9 cellular contexts compared by ENCODE assay signal in genomic region chr15:89018235-89018634, GRCh38.
DNase-seq lines count a peak whose midpoint lies in the region; ATAC-seq, FAIRE-seq and TF ChIP-seq lines count a peak whose summit lies in the region.
"Had no signal": no experiment of that assay in that cellular context is flagged by ENCODE, and none has a peak within 500 bp of the region (broad histone marks: within the 10 kb centered on the region; RNA-seq: fewer than 3 reads in every experiment).

No MANE protein-coding gene starts in this region.

- intact Hi-C loops in HepG2 (cut with micrococcal nuclease; ENCODE audit: unreplicated experiment), result no loop called here

- H3K36me3 ChIP-seq in liver (ENCODE audit: control insufficient read depth in 4 of 4, insufficient read depth in 3 of 4, low read depth in 1 of 4, low read length in 3 of 4) (no peaks in the 10 kb centered on the region), HepG2 (replicated peaks in 1 of 2; ENCODE audit: control insufficient read depth in 1 of 2, insufficient read depth in 2 of 2, low read length in 2 of 2) (no peaks in the 10 kb centered on the region), fibroblast of lung (ENCODE audit: control insufficient read depth, insufficient read depth, low read length) (no peaks in the 10 kb centered on the region)

- no peak for TF ChIP-seq RAD21 in liver (IDR thresholded peaks at IDR 0.05)
- TF ChIP-seq RAD21 in HepG2 (CRISPR knock-in tag; IDR thresholded peaks at IDR 0.05), result no peak

- no peak overlapping the region for H3K9ac ChIP-seq in liver (ENCODE audit: low read depth in 1 of 2, low read length in 2 of 2)
- no peak overlapping the region for H3K9ac ChIP-seq in HepG2 (ENCODE audit: insufficient read depth, low read depth, low read length)
- no peak overlapping the region for H3K9ac ChIP-seq in fibroblast of lung (ENCODE audit: insufficient read depth, low read length)

- BruUV-seq in HepG2 (replicated peaks; lab: Mats Ljungman, UMichigan), result no TSS peak

- no peak overlapping the region for H2AFZ ChIP-seq in HepG2 (ENCODE audit: low read length)
- no peak overlapping the region for H2AFZ ChIP-seq in fibroblast of lung (ENCODE audit: low read length)

- in situ Hi-C loops in HepG2 (cut with HindIII; ENCODE audit: extremely low pct_ligation_motif_present, low pct_unique_long_range_greater_than_20kb), result no loop called here

- no peak overlapping the region for H3K27ac ChIP-seq in liver (ENCODE audit: low read depth in 1 of 2, low read length in 2 of 2)
- H3K27ac ChIP-seq in HepG2 (ENCODE audit: extremely low read length, insufficient read depth, low read length), result no peak overlapping the region
- H3K27ac ChIP-seq in fibroblast of lung (ENCODE audit: insufficient read depth, low read length), result no peak overlapping the region

- no peak overlapping the region for H3K4me3 Mint-ChIP-seq in neural crest cell

- H3K27me3 Mint-ChIP-seq in neural crest cell (ENCODE audit: low read depth), result peaks cover 11% of the 10 kb centered on the region

- TF ChIP-seq EP300 in HepG2 (IDR thresholded peaks at IDR 0.05; ENCODE audit: low read depth in 2 of 2, low read length in 2 of 2) (no peak), HepG2 (CRISPR knock-in tag; IDR thresholded peaks at IDR 0.05; ENCODE audit: borderline replicate concordance) (no peak)

- peaks cover 2% of the 10 kb centered on the region for H3K36me3 Mint-ChIP-seq in neural crest cell (ENCODE audit: low read depth)

- no peak for TF ChIP-seq POLR2A in HepG2 (IDR thresholded peaks at IDR 0.05; ENCODE audit: insufficient read depth in 1 of 2, low read depth in 2 of 2, low read length in 2 of 2)

- H3K4me1 ChIP-seq in liver (ENCODE audit: control insufficient read depth in 4 of 4, insufficient read depth in 4 of 4, low read length in 3 of 4) (peaks cover 0 to 7% (median 2%) of the 10 kb centered on the region in 4 donors), HepG2 (ENCODE audit: insufficient read depth, low read length) (no peaks in the 10 kb centered on the region), fibroblast of lung (ENCODE audit: control insufficient read depth, extremely low read depth, insufficient read depth, low read length) (peaks cover 14% of the 10 kb centered on the region)

- H3K27ac Mint-ChIP-seq in neural crest cell (ENCODE audit: unreplicated experiment), result peak overlapping the region; percentile 9

- H4K20me1 ChIP-seq in HepG2 (ENCODE audit: insufficient read depth, low read length) (no peaks in the 10 kb centered on the region), fibroblast of lung (ENCODE audit: control insufficient read depth, extremely low read depth, insufficient read depth, low read length) (no peaks in the 10 kb centered on the region)

- no peak for ATAC-seq in HepG2
- ATAC-seq in GM19035 (IDR thresholded peaks at IDR 0.05; ENCODE audit: unreplicated experiment), result no peak

- H3K27me3 ChIP-seq in liver (ENCODE audit: control insufficient read depth in 4 of 4, insufficient read depth in 4 of 4, low read length in 3 of 4), result peaks cover 0 to 19% (median 4%) of the 10 kb centered on the region in 4 donors
- peaks cover 2 to 14% of the 10 kb centered on the region in 2 experiments; a peak in 4 of 5 replicates for H3K27me3 ChIP-seq in HepG2 (ENCODE audit: control insufficient read depth in 1 of 2, insufficient read depth in 2 of 2, low read length in 2 of 2)
- H3K27me3 ChIP-seq in fibroblast of lung (ENCODE audit: control insufficient read depth, insufficient read depth, low read length), result no peaks in the 10 kb centered on the region

- H3K79me2 ChIP-seq in HepG2 (ENCODE audit: insufficient read depth, low read length) (no peaks in the 10 kb centered on the region), fibroblast of lung (ENCODE audit: control insufficient read depth, insufficient read depth, low read length) (no peaks in the 10 kb centered on the region)

- 72% methylated on average over 7 of the region's 7 CpGs for WGBS in liver
- WGBS in HepG2 (ENCODE audit: low lambda C conversion rate), result 44% methylated on average over 7 of the region's 7 CpGs

- POLR2A ChIA-PET in HepG2 (lab: Yijun Ruan, JAX), result no interaction called here

- H3K4me3 ChIP-seq in liver (ENCODE audit: low read depth in 1 of 3, low read length in 3 of 3) (no peak overlapping the region), HepG2 (replicated peaks in 1 of 3; ENCODE audit: insufficient read depth in 1 of 3, low read depth in 2 of 3, low read length in 3 of 3) (no peak overlapping the region), fibroblast of lung (replicated peaks in 1 of 4; ENCODE audit: control extremely low read depth in 1 of 4, insufficient read depth in 1 of 4, low read depth in 3 of 4, low read length in 4 of 4) (no peak overlapping the region)
- H3K4me3 ChIP-seq: GM12878 had no signal

- no peak for FAIRE-seq in HepG2 (lab: Jason Lieb, UNC)

- H3K4me1 Mint-ChIP-seq in neural crest cell, result peaks cover 27% of the 10 kb centered on the region

- peaks cover 0 to 4% (median 2%) of the 10 kb centered on the region in 4 donors for H3K9me3 ChIP-seq in liver (ENCODE audit: control insufficient read depth in 4 of 4, low read length in 3 of 4)
- H3K9me3 ChIP-seq in HepG2 (ENCODE audit: low read length), result no peaks in the 10 kb centered on the region
- no peaks in the 10 kb centered on the region for H3K9me3 ChIP-seq in fibroblast of lung (ENCODE audit: control insufficient read depth, insufficient read depth, low read depth, low read length)

- no peak for DNase-seq in HepG2 (ENCODE audit: low spot score)
- peak; percentile 42 to 58 for DNase-seq in fibroblast of lung (ENCODE audit: low read depth in 2 of 2)
- no peak for DNase-seq in neural crest cell (ENCODE audit: low read depth, low spot score)
- no peak for DNase-seq in inferior parietal cortex (ENCODE audit: extremely low spot score)
- DNase-seq in COR-L47 (lab: John Stamatoyannopoulos, UW), result no peak
- no peak for DNase-seq in NCI-H226

- no peak for TF ChIP-seq CTCF in liver (IDR thresholded peaks at IDR 0.05; ENCODE audit: low read depth, low read length, missing input control)
- TF ChIP-seq CTCF in HepG2 (CRISPR knock-in tag; IDR thresholded peaks at IDR 0.05), result no peak
- TF ChIP-seq CTCF in fibroblast of lung (conservative IDR thresholded peaks at IDR 0.05 in 1 of 2, IDR thresholded peaks at IDR 0.05 in 1 of 2; ENCODE audit: low read depth in 1 of 2, low read length in 2 of 2), result no peak
- no peak for TF ChIP-seq CTCF in neural crest cell (conservative IDR thresholded peaks at IDR 0.05)

- H3K4me2 ChIP-seq in HepG2 (ENCODE audit: low read depth, low read length) (no peak overlapping the region), fibroblast of lung (ENCODE audit: extremely low read depth, insufficient read depth, low read length) (no peak overlapping the region)

- peaks cover 2% of the 10 kb centered on the region for H3K9me3 Mint-ChIP-seq in neural crest cell

- CTCF ChIA-PET in HepG2 (lab: Yijun Ruan, JAX; ENCODE audit: low intra/inter-chr PET ratio, low total read pairs), result interaction anchor here (1.7 to 3.4 kb wide), 3 partner anchors 114 to 140 kb away, joined by 7 to 25 read pairs (median 8); no protein-coding TSS in a partner anchor

TF ChIP-seq in liver, 16 proteins besides CTCF, POLR2A, EP300 and RAD21:
- no peak for TF ChIP-seq RXRA (IDR thresholded peaks at IDR 0.05)
- TF ChIP-seq NR2F2 (IDR thresholded peaks at IDR 0.05), result peak; percentile 30

TF ChIP-seq in HepG2, 621 proteins besides CTCF, POLR2A, EP300 and RAD21:
- no peak for TF ChIP-seq SIX4 (CRISPR knock-in tag; IDR thresholded peaks at IDR 0.05)

Comparison
In these comparisons a context has a peak if more than half of its experiments do, and no peak if none do; other contexts are left out.
1. DNase-seq: peak in fibroblast of lung (2 of 2); none in HepG2 (single experiment), neural crest cell (single experiment), inferior parietal cortex (single experiment), COR-L47 (single experiment) and NCI-H226 (single experiment).